In genomic region chr1:67846538-67846937, GRCh38 we compare ENCODE assay signal across 23 cellular contexts. TPM values are rescaled to one million over a fixed set of nuclear protein-coding genes. Genes with fewer than 3 reads are reported as not detected.
"Had no signal": no experiment of that assay in that cellular context is flagged by ENCODE, and none has a peak within 500 bp of the region (broad histone marks: within the 10 kb centered on the region; RNA-seq: fewer than 3 reads in every experiment).

No MANE protein-coding gene starts in this region.

- FAIRE-seq: kidney had no signal

- ATAC-seq: gastrocnemius medialis; left lobe of liver; naive thymus-derived CD8-positive, alpha-beta T cell; psoas muscle; right cardiac atrium; stimulated activated memory B cell treated with anti-CD40 and anti-IgM and Interleukin-4, amounts not matched to agents 10 μg/mL and 1 μg/mL and 100 μg/mL, for 72 hours had no signal

- H3K36me3 ChIP-seq: gastrocnemius medialis, ovary, sigmoid colon, thyroid gland, vagina had no signal

- H3K9me3 ChIP-seq: gastrocnemius medialis, ovary, psoas muscle, sigmoid colon, thyroid gland, vagina had no signal

- DNase-seq: cerebellar nuclear complex; cortex of kidney; erythroblast; gastrocnemius medialis; head of caudate nucleus; kidney; mesendoderm; midbrain; naive thymus-derived CD8-positive, alpha-beta T cell; nephron progenitor cell; nucleus accumbens; ovary; posterior cingulate gyrus; psoas muscle; right cardiac atrium; sigmoid colon; stimulated activated CD4-positive, alpha-beta T cell treated with anti-CD3 and anti-CD28 coated beads, Interleukin-2, amount 100 ng/mL, for 24 hours; stimulated activated CD4-positive, alpha-beta T cell treated with anti-CD3 and anti-CD28 coated beads, Interleukin-4, amount 100 ng/mL, for 4 hours; thyroid gland; trophoblast cell had no signal

- H3K27me3 ChIP-seq: gastrocnemius medialis, ovary, sigmoid colon, thyroid gland, vagina had no signal

- H3K27ac ChIP-seq: gastrocnemius medialis, ovary, psoas muscle, sigmoid colon, thyroid gland, vagina had no signal

- H3K4me3 ChIP-seq: gastrocnemius medialis, ovary, psoas muscle, sigmoid colon, thyroid gland, vagina had no signal

RNA-seq across cellular contexts. Expression of gene GNG12, which starts 13.3 kb away (rescaled TPM):
- total RNA-seq: naive thymus-derived CD8-positive, alpha-beta T cell had no signal
